ENCODE assay signal across 19 cellular contexts in genomic region chr2:126513033-126513432, GRCh38.
DNase-seq lines count a peak whose midpoint lies in the region; ATAC-seq and TF ChIP-seq lines count a peak whose summit lies in the region.
"Had no signal": no experiment of that assay in that cellular context is flagged by ENCODE, and none has a peak within 500 bp of the region (broad histone marks: within the 10 kb centered on the region; RNA-seq: fewer than 3 reads in every experiment).

No MANE protein-coding gene starts in this region.

- TF ChIP-seq CTCF in RWPE1 (conservative IDR thresholded peaks at IDR 0.05; ENCODE audit: low read depth): no peak

- no peak overlapping the region for H3K27ac ChIP-seq in RWPE1

- H3K4me3 Mint-ChIP-seq in stimulated activated effector memory CD8-positive, alpha-beta T cell treated with anti-CD3 and anti-CD28 coated beads, Interleukin-12 subunit alpha, Interleukin-12 subunit beta, amount 100 ng/mL, for 72 hours: no peak overlapping the region
- H3K4me3 Mint-ChIP-seq: activated CD4-positive, alpha-beta T cell treated with anti-CD3 and anti-CD28 coated beads for 36 hours; activated T-cell treated with anti-CD3 and anti-CD28 coated beads, Interleukin-2, amount 50 U/mL, for 72 hours; B cell had no signal

- H3K36me3 Mint-ChIP-seq in stimulated activated effector memory CD8-positive, alpha-beta T cell treated with anti-CD3 and anti-CD28 coated beads, Interleukin-12 subunit alpha, Interleukin-12 subunit beta, amount 100 ng/mL, for 72 hours: no peaks in the 10 kb centered on the region
- H3K36me3 Mint-ChIP-seq: activated naive CD4-positive, alpha-beta T cell treated with anti-CD3 and anti-CD28 coated beads, Interleukin-2, amount 50 U/mL, for 72 hours had no signal

- POLR2A ChIA-PET in RWPE1 (lab: Yijun Ruan, JAX; ENCODE audit: low non-redundant PET): no interaction called here

- ATAC-seq in stimulated activated effector memory CD8-positive, alpha-beta T cell treated with anti-CD3 and anti-CD28 coated beads, Interleukin-12 subunit alpha, Interleukin-12 subunit beta, amount 100 ng/mL, for 72 hours: peak; percentile 27
- ATAC-seq in HG02973 (IDR thresholded peaks at IDR 0.05; ENCODE audit: unreplicated experiment): no peak
- ATAC-seq: activated CD4-positive, alpha-beta T cell treated with anti-CD3 and anti-CD28 coated beads for 36 hours; activated naive CD4-positive, alpha-beta T cell treated with anti-CD3 and anti-CD28 coated beads, Interleukin-2, amount 50 U/mL, for 72 hours; activated T-cell treated with anti-CD3 and anti-CD28 coated beads, Interleukin-2, amount 50 U/mL, for 72 hours; Right ventricle myocardium inferior had no signal

- CTCF ChIA-PET in RWPE1 (lab: Yijun Ruan, JAX): no interaction called here

- no peak overlapping the region for H3K27ac Mint-ChIP-seq in stimulated activated effector memory CD8-positive, alpha-beta T cell treated with anti-CD3 and anti-CD28 coated beads, Interleukin-12 subunit alpha, Interleukin-12 subunit beta, amount 100 ng/mL, for 72 hours
- H3K27ac Mint-ChIP-seq: activated CD4-positive, alpha-beta T cell treated with anti-CD3 and anti-CD28 coated beads for 36 hours; activated naive CD4-positive, alpha-beta T cell treated with anti-CD3 and anti-CD28 coated beads, Interleukin-2, amount 50 U/mL, for 72 hours; B cell had no signal

- no peaks in the 10 kb centered on the region for H3K9me3 Mint-ChIP-seq in stimulated activated effector memory CD8-positive, alpha-beta T cell treated with anti-CD3 and anti-CD28 coated beads, Interleukin-12 subunit alpha, Interleukin-12 subunit beta, amount 100 ng/mL, for 72 hours
- H3K9me3 Mint-ChIP-seq: activated naive CD4-positive, alpha-beta T cell treated with anti-CD3 and anti-CD28 coated beads, Interleukin-2, amount 50 U/mL, for 72 hours; activated T-cell treated with anti-CD3 and anti-CD28 coated beads, Interleukin-2, amount 50 U/mL, for 72 hours had no signal

- peaks cover 5% of the 10 kb centered on the region for H3K4me1 Mint-ChIP-seq in stimulated activated effector memory CD8-positive, alpha-beta T cell treated with anti-CD3 and anti-CD28 coated beads, Interleukin-12 subunit alpha, Interleukin-12 subunit beta, amount 100 ng/mL, for 72 hours
- H3K4me1 Mint-ChIP-seq: activated CD4-positive, alpha-beta T cell treated with anti-CD3 and anti-CD28 coated beads for 36 hours; B cell had no signal

- DNase-seq in HK-2 (ENCODE audit: unreplicated experiment): peak; percentile 36
- DNase-seq in RWPE1 (ENCODE audit: low spot score): peak; percentile 11
- peak; percentile 22 for DNase-seq in iPS-NIHi7 (ENCODE audit: extremely low spot score)
- peak in 1 of 2 donors; percentile 23 for DNase-seq in stimulated activated effector memory CD8-positive, alpha-beta T cell treated with anti-CD3 and anti-CD28 coated beads, Interleukin-12 subunit alpha, Interleukin-12 subunit beta, amount 100 ng/mL, for 72 hours (ENCODE audit: low spot score in 2 of 2)
- DNase-seq in Ammon's horn (ENCODE audit: low spot score): no peak
- DNase-seq in NCI-H1417 (lab: John Stamatoyannopoulos, UW): no peak
- DNase-seq in stimulated activated CD8-positive, alpha-beta memory T cell treated with anti-CD3 and anti-CD28 coated beads, Interleukin-4, amount 100 ng/mL, for 48 hours: no peak
- DNase-seq: activated CD4-positive, alpha-beta T cell treated with anti-CD3 and anti-CD28 coated beads for 36 hours; activated T-cell treated with anti-CD3 and anti-CD28 coated beads, Interleukin-2, amount 50 U/mL, for 72 hours; glutamatergic neuron; Karpas-422; NCI-H1092 treated with DMSO at 0.1 percent for 48 hours; NCI-H2081 treated with DMSO at 0.1 percent for 48 hours; NCI-H510A treated with DMSO at 0.1 percent for 48 hours; stimulated activated CD4-positive, alpha-beta T cell treated with anti-CD3 and anti-CD28 coated beads, Interleukin-2, amount 100 ng/mL, for 48 hours had no signal

Comparison
In these comparisons a context has a peak if more than half of its experiments do, and no peak if none do; other contexts are left out.
1. DNase-seq: peak in HK-2 (single experiment), RWPE1 (single experiment) and iPS-NIHi7 (single experiment); none in Ammon's horn (single experiment), NCI-H1417 (0 of 3) and stimulated activated CD8-positive, alpha-beta memory T cell treated with anti-CD3 and anti-CD28 coated beads, Interleukin-4, amount 100 ng/mL, for 48 hours (single experiment).